In genomic region chr2:192250961-192251360, GRCh38 we compare ENCODE assay signal across 19 cellular contexts. TPM values are rescaled to one million over a fixed set of nuclear protein-coding genes. Genes with fewer than 3 reads are reported as not detected.
DNase-seq lines count a peak whose midpoint lies in the region; ATAC-seq and TF ChIP-seq lines count a peak whose summit lies in the region.
"Had no signal": no experiment of that assay in that cellular context is flagged by ENCODE, and none has a peak within 500 bp of the region (broad histone marks: within the 10 kb centered on the region; RNA-seq: fewer than 3 reads in every experiment).

No MANE protein-coding gene starts in this region.

- no peak overlapping the region for H2BK120ac ChIP-seq in neuronal stem cell (ENCODE audit: low read depth, low read length)

- H3K36me3 Mint-ChIP-seq in GM23338 (ENCODE audit: low read depth), result no peaks in the 10 kb centered on the region
- H3K36me3 Mint-ChIP-seq in endodermal cell (ENCODE audit: low read depth), result no peaks in the 10 kb centered on the region
- H3K36me3 Mint-ChIP-seq: CD14-positive monocyte; CD4-positive, alpha-beta memory T cell had no signal

- peaks cover 12% of the 10 kb centered on the region for H3K9me3 ChIP-seq in endodermal cell (ENCODE audit: control insufficient read depth, low read length)
- no peaks in the 10 kb centered on the region for H3K9me3 ChIP-seq in neuronal stem cell (replicated peaks in 1 of 2; ENCODE audit: control insufficient read depth in 2 of 2, insufficient read depth in 1 of 2, low read depth in 1 of 2, low read length in 2 of 2)
- no peaks in the 10 kb centered on the region for H3K9me3 ChIP-seq in gastrocnemius medialis
- H3K9me3 ChIP-seq: A549, BLaER1 had no signal

- no peaks in the 10 kb centered on the region for H3F3A ChIP-seq in GM23338 (replicated peaks; ENCODE audit: low read depth)

- TF ChIP-seq POLR2A in gastrocnemius medialis (IDR thresholded peaks at IDR 0.05), result no peak

- no peak overlapping the region for H2AK5ac ChIP-seq in neuronal stem cell (ENCODE audit: low read depth, low read length)

- no peaks in the 10 kb centered on the region for H3K9me2 ChIP-seq in GM23338 (ENCODE audit: insufficient read depth)

- no peak overlapping the region for H4K91ac ChIP-seq in neuronal stem cell (ENCODE audit: low read depth, low read length, poor library complexity)

- no peak overlapping the region for H3K14ac ChIP-seq in neuronal stem cell (ENCODE audit: low read length)

- no peak overlapping the region for H3K4me3 ChIP-seq in GM23338
- H3K4me3 ChIP-seq in endodermal cell (ENCODE audit: low read length), result peak overlapping the region; percentile 48
- H3K4me3 ChIP-seq in neuronal stem cell (ENCODE audit: low read length in 2 of 2), result no peak overlapping the region
- no peak overlapping the region for H3K4me3 ChIP-seq in gastrocnemius medialis
- H3K4me3 ChIP-seq: A549, BLaER1, GM23248 had no signal

- no peak overlapping the region for H2BK12ac ChIP-seq in neuronal stem cell (ENCODE audit: low read length)

- H3K27ac Mint-ChIP-seq in GM23338 (no peak overlapping the region), endodermal cell (no peak overlapping the region)
- no peak overlapping the region for H3K27ac Mint-ChIP-seq in stimulated activated naive CD8-positive, alpha-beta T cell treated with anti-CD3 and anti-CD28 coated beads, Interleukin-15, amount 100 ng/mL, for 72 hours
- H3K27ac Mint-ChIP-seq: CD4-positive, alpha-beta memory T cell had no signal

- DNase-seq in Ammon's horn (ENCODE audit: low spot score) (peak; percentile 27), GM23338 (ENCODE audit: low spot score) (no peak), endodermal cell (no peak), neuronal stem cell (ENCODE audit: low spot score) (no peak), gastrocnemius medialis (no peak)
- no peak for DNase-seq in NK-92 treated with Interleukin-12 subunit alpha and Interleukin-12 subunit beta, amount 100 ng/mL, for 24 hours (lab: John Stamatoyannopoulos, UW)
- no peak for DNase-seq in stimulated activated naive CD8-positive, alpha-beta T cell treated with anti-CD3 and anti-CD28 coated beads, Interleukin-15, amount 100 ng/mL, for 72 hours
- DNase-seq: AML-193; CD4-positive, alpha-beta memory T cell; DMS153; DMS79; GDM1; GM23248; HCEC 1CT had no signal

- no peak overlapping the region for H2BK15ac ChIP-seq in neuronal stem cell (ENCODE audit: low read length)

- H2AFZ ChIP-seq in GM23338 (0 out of 2 replicates have a peak overlapping the region, but pooled peaks have one; percentile 24), neuronal stem cell (ENCODE audit: low read length) (peak overlapping the region; percentile 57)
- H2AFZ ChIP-seq: GM23248 had no signal

- H4K8ac ChIP-seq in neuronal stem cell (ENCODE audit: low read depth, low read length), result no peak overlapping the region

- no peaks in the 10 kb centered on the region for H3K4me1 ChIP-seq in GM23338 (ENCODE audit: insufficient read depth)
- peaks cover 7% of the 10 kb centered on the region for H3K4me1 ChIP-seq in endodermal cell (ENCODE audit: control insufficient read depth, insufficient read depth, low read length)
- no peaks in the 10 kb centered on the region for H3K4me1 ChIP-seq in neuronal stem cell (ENCODE audit: control insufficient read depth in 2 of 2, insufficient read depth in 1 of 2, low read depth in 1 of 2, low read length in 2 of 2)
- no peaks in the 10 kb centered on the region for H3K4me1 ChIP-seq in gastrocnemius medialis
- H3K4me1 ChIP-seq: A549, BLaER1 had no signal

- no peaks in the 10 kb centered on the region for H4K20me1 ChIP-seq in GM23338 (replicated peaks; ENCODE audit: insufficient read depth)
- H4K20me1 ChIP-seq: BLaER1 had no signal

- no peaks in the 10 kb centered on the region for H3K9me3 Mint-ChIP-seq in GM23338
- H3K9me3 Mint-ChIP-seq in endodermal cell, result peaks cover 2% of the 10 kb centered on the region
- no peaks in the 10 kb centered on the region for H3K9me3 Mint-ChIP-seq in stimulated activated naive CD8-positive, alpha-beta T cell treated with anti-CD3 and anti-CD28 coated beads, Interleukin-15, amount 100 ng/mL, for 72 hours
- H3K9me3 Mint-ChIP-seq: CD4-positive, alpha-beta memory T cell had no signal

- no peaks in the 10 kb centered on the region for H3K79me1 ChIP-seq in neuronal stem cell (ENCODE audit: low read depth, low read length)

- H3K36me3 ChIP-seq in GM23338 (ENCODE audit: insufficient read depth), result no peaks in the 10 kb centered on the region
- H3K36me3 ChIP-seq in endodermal cell (ENCODE audit: control insufficient read depth, insufficient read depth, low read length), result no peaks in the 10 kb centered on the region
- H3K36me3 ChIP-seq in neuronal stem cell (replicated peaks in 1 of 2; ENCODE audit: control insufficient read depth in 2 of 2, insufficient read depth in 2 of 2, low read length in 2 of 2), result no peaks in the 10 kb centered on the region
- no peaks in the 10 kb centered on the region for H3K36me3 ChIP-seq in gastrocnemius medialis
- H3K36me3 ChIP-seq: BLaER1 had no signal

- no peaks in the 10 kb centered on the region for H3K79me2 ChIP-seq in GM23338 (replicated peaks; ENCODE audit: insufficient read depth)

- no peaks in the 10 kb centered on the region for H3K4me1 Mint-ChIP-seq in GM23338
- H3K4me1 Mint-ChIP-seq in endodermal cell, result peaks cover 11% of the 10 kb centered on the region
- H3K4me1 Mint-ChIP-seq in stimulated activated naive CD8-positive, alpha-beta T cell treated with anti-CD3 and anti-CD28 coated beads, Interleukin-15, amount 100 ng/mL, for 72 hours, result no peaks in the 10 kb centered on the region
- H3K4me1 Mint-ChIP-seq: CD14-positive monocyte; CD4-positive, alpha-beta memory T cell had no signal

- H3K4me3 Mint-ChIP-seq in GM23338 (no peak overlapping the region), endodermal cell (no peak overlapping the region)
- no peak overlapping the region for H3K4me3 Mint-ChIP-seq in stimulated activated naive CD8-positive, alpha-beta T cell treated with anti-CD3 and anti-CD28 coated beads, Interleukin-15, amount 100 ng/mL, for 72 hours
- H3K4me3 Mint-ChIP-seq: CD14-positive monocyte; CD4-positive, alpha-beta memory T cell had no signal

- H3K4me2 ChIP-seq in GM23338 (no peak overlapping the region), neuronal stem cell (ENCODE audit: insufficient read depth, low read length, poor library complexity, severe bottlenecking) (no peak overlapping the region)
- H3K4me2 ChIP-seq: A549, BLaER1 had no signal

- intact Hi-C loops in gastrocnemius medialis (cut with DNase I; ENCODE audit: low total_unique reads), result no loop called here

- H3K9ac ChIP-seq in endodermal cell (ENCODE audit: extremely low read depth, low read length, poor library complexity, severe bottlenecking) (no peak overlapping the region), neuronal stem cell (ENCODE audit: low read depth, low read length, poor library complexity) (no peak overlapping the region)
- H3K9ac ChIP-seq: BLaER1, GM23248 had no signal

- H3K27me3 ChIP-seq in GM23338 (ENCODE audit: insufficient read depth) (no peaks in the 10 kb centered on the region), endodermal cell (ENCODE audit: control insufficient read depth, insufficient read depth, low read length, poor library complexity, severe bottlenecking) (no peaks in the 10 kb centered on the region), neuronal stem cell (ENCODE audit: control insufficient read depth in 3 of 3, insufficient read depth in 3 of 3, low read depth in 1 of 3, low read length in 3 of 3) (no peaks in the 10 kb centered on the region), gastrocnemius medialis (no peaks in the 10 kb centered on the region)
- H3K27me3 ChIP-seq: BLaER1 had no signal

- no peak overlapping the region for H3K4ac ChIP-seq in neuronal stem cell (ENCODE audit: low read length)

- no peak for TF ChIP-seq CTCF in GM23338 (conservative IDR thresholded peaks at IDR 0.05; ENCODE audit: low read depth in 2 of 2)
- TF ChIP-seq CTCF in endodermal cell (conservative IDR thresholded peaks at IDR 0.05), result no peak
- no peak for TF ChIP-seq CTCF in gastrocnemius medialis (IDR thresholded peaks at IDR 0.05 in 4 of 5, conservative IDR thresholded peaks at IDR 0.05 in 1 of 5)

- no peak overlapping the region for H3K18ac ChIP-seq in neuronal stem cell (ENCODE audit: low read length)

- H3K23ac ChIP-seq in neuronal stem cell (ENCODE audit: low read depth, low read length, poor library complexity), result no peak overlapping the region

- in situ Hi-C loops in gastrocnemius medialis (cut with MboI; ENCODE audit: low sequenced_read_pairs in 4 of 4), result no loop called here

- ATAC-seq in GM23338 (no peak), gastrocnemius medialis (no peak)
- no peak for ATAC-seq in stimulated activated naive CD8-positive, alpha-beta T cell treated with anti-CD3 and anti-CD28 coated beads, Interleukin-15, amount 100 ng/mL, for 72 hours
- ATAC-seq: A549 had no signal

- H3K27me3 Mint-ChIP-seq in GM23338 (ENCODE audit: insufficient read depth, low read depth, poor library complexity) (no peaks in the 10 kb centered on the region), endodermal cell (ENCODE audit: insufficient read depth) (no peaks in the 10 kb centered on the region)
- H3K27me3 Mint-ChIP-seq in stimulated activated naive CD8-positive, alpha-beta T cell treated with anti-CD3 and anti-CD28 coated beads, Interleukin-15, amount 100 ng/mL, for 72 hours, result no peaks in the 10 kb centered on the region

- no peak overlapping the region for H2BK5ac ChIP-seq in neuronal stem cell (ENCODE audit: low read length)

- H3K27ac ChIP-seq in GM23338 (ENCODE audit: low read depth), result no peak overlapping the region
- no peak overlapping the region for H3K27ac ChIP-seq in endodermal cell (ENCODE audit: low read depth, low read length)
- H3K27ac ChIP-seq in neuronal stem cell (replicated peaks; ENCODE audit: low read length), result no peak overlapping the region
- no peak overlapping the region for H3K27ac ChIP-seq in gastrocnemius medialis
- H3K27ac ChIP-seq: A549, BLaER1, GM23248, HL-60 had no signal

TF ChIP-seq in GM23338, 12 proteins besides CTCF, POLR2A, EP300 and RAD21 (continues in another document):
- no peak for TF ChIP-seq ZNF331 (CRISPR knock-in tag; IDR thresholded peaks at IDR 0.05; ENCODE audit: low read depth)
- TF ChIP-seq STAT1 (IDR thresholded peaks at IDR 0.05; ENCODE audit: unreplicated experiment), result no peak
- no peak for TF ChIP-seq CREB1 (CRISPR knock-in tag; IDR thresholded peaks at IDR 0.05; ENCODE audit: low read depth)
- TF ChIP-seq NANOG (IDR thresholded peaks at IDR 0.05; ENCODE audit: borderline replicate concordance), result no peak

RNA-seq across cellular contexts. Expression of gene TMEFF2, which starts 56.2 kb away (rescaled TPM):
- total RNA-seq in GM23338 (2014; rRNA removed; shearing (Covaris generic)), result 1.5 and 2.2 TPM in 2 replicates
- 1.7 and 2.1 TPM in 2 replicates for polyA plus RNA-seq in GM23338 (2016; fragmentation: Nextera tagmentation; extraction: Ambion mirVana)
- under 1 TPM in 1 of 2 donors, not detected in 1; 0.09 TPM for total RNA-seq in endodermal cell
- polyA plus RNA-seq in endodermal cell (2013, experiment 1 of 2), result 3.0 TPM
- 2.6 TPM for polyA plus RNA-seq in endodermal cell (2013, experiment 2 of 2)
- 1.2 TPM for polyA plus RNA-seq in neuronal stem cell (2013, experiment 1 of 2)
- polyA plus RNA-seq in neuronal stem cell (2013, experiment 2 of 2), result 1.3 TPM
- total RNA-seq in gastrocnemius medialis, result under 1 TPM in 1 of 4 donors, not detected in 3; 0.20 TPM
- total RNA-seq: CD4-positive, alpha-beta memory T cell; Daoy; GM23248 had no signal
- polyA plus RNA-seq: CD14-positive monocyte; CD4-positive, alpha-beta memory T cell had no signal
